Comparison of ENCODE assay signal across 8 cellular contexts in the genomic region with DNA sequence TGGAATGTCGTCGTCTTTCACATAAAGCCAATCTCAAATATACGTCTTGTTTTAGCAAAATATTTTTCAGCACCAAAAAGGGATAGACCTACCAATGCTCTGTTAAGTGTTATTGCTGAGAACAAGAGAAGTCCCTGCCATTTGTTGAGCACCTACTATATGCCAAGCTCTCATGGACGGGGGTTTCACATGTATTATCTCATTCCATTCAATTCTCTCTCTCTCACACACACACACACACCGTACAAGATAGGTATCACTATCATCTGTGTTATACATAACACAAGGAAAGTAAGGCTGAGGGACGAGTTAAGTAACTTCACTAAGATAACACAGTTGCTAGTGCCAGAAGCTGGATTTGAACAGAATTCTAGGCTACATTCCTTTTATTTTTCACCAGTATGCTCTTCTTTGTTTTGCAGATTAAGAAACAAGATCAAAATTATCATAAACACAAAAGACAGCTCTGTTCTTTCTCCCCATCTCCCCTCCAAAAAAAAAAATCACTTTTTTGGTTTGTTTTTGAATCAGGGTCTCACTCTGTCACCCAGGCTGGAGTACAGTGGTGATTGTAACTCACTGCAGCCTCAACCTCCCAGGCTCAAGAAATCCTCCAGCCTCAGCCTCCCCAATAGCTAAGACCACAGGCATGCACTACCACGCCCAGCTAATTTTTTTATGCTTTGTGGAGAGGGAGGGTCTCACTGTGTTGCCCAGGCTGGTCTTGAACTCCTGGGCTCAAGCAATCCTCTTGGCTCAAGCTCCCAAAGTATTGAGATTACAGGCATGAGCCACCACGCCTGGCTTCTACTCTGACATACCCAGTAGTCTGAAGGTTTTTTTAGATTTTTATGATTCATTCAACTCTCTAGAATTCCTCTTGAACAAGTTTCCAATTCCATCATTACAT. TPM values are rescaled to one million over a fixed set of nuclear protein-coding genes. Genes with fewer than 3 reads are reported as not detected.
DNase-seq lines count a peak whose midpoint lies in the region; ATAC-seq and TF ChIP-seq lines count a peak whose summit lies in the region.

No MANE protein-coding gene starts in this region.

- POLR2A ChIA-PET in activated B cell treated with CpG ODN at 0.5 μM for 24 hours (lab: Charles Lee), result interaction anchor here (0.6 to 1.5 kb wide), 3 partner anchors 11 to 61 kb away, joined by 3 to 9 read pairs (median 5); no protein-coding TSS in a partner anchor

- DNase-seq in T-helper 1 cell, result no peak
- DNase-seq in activated B cell treated with CpG ODN at 0.5 μM for 24 hours, result no peak
- no peak for DNase-seq in foreskin fibroblast
- no peak for DNase-seq in stimulated activated effector memory CD8-positive, alpha-beta T cell treated with anti-CD3 and anti-CD28 coated beads, Interleukin-12 subunit alpha, Interleukin-12 subunit beta, amount 100 ng/mL, for 72 hours (ENCODE audit: low spot score in 2 of 2)
- DNase-seq in HT-29 (ENCODE audit: low spot score), result no peak
- DNase-seq in NCI-H774 (lab: John Stamatoyannopoulos, UW), result no peak

- peaks cover 5% of the 10 kb centered on the region for H3K36me3 Mint-ChIP-seq in T-helper 1 cell treated with Interleukin-12 subunit alpha and Interleukin-12 subunit beta and Interleukin-4 antibody, amounts not matched to agents 30 μg/mL and 1 μg/mL, for 36 hours (ENCODE audit: low read depth)
- H3K36me3 Mint-ChIP-seq in activated B cell treated with CpG ODN at 0.5 μM for 24 hours (ENCODE audit: low read depth), result peaks cover 8% of the 10 kb centered on the region
- peaks cover 13% of the 10 kb centered on the region for H3K36me3 Mint-ChIP-seq in stimulated activated effector memory CD8-positive, alpha-beta T cell treated with anti-CD3 and anti-CD28 coated beads, Interleukin-12 subunit alpha, Interleukin-12 subunit beta, amount 100 ng/mL, for 72 hours

- no peak for TF ChIP-seq CTCF in activated B cell treated with CpG ODN at 0.5 μM for 24 hours (IDR thresholded peaks at IDR 0.05)
- TF ChIP-seq CTCF in foreskin fibroblast (IDR thresholded peaks at IDR 0.05; ENCODE audit: low read depth, low read length), result no peak

- ATAC-seq in activated B cell treated with CpG ODN at 0.5 μM for 24 hours (ENCODE audit: low read depth), result no peak
- no peak for ATAC-seq in stimulated activated effector memory CD8-positive, alpha-beta T cell treated with anti-CD3 and anti-CD28 coated beads, Interleukin-12 subunit alpha, Interleukin-12 subunit beta, amount 100 ng/mL, for 72 hours
- ATAC-seq in GM21381 (IDR thresholded peaks at IDR 0.05; ENCODE audit: unreplicated experiment), result no peak

- peak overlapping the region; percentile 96 for H3K4me3 Mint-ChIP-seq in T-helper 1 cell treated with Interleukin-12 subunit alpha and Interleukin-12 subunit beta and Interleukin-4 antibody, amounts not matched to agents 30 μg/mL and 1 μg/mL, for 36 hours
- H3K4me3 Mint-ChIP-seq in activated B cell treated with CpG ODN at 0.5 μM for 24 hours, result peak overlapping the region; percentile 98
- peak overlapping the region; percentile 94 for H3K4me3 Mint-ChIP-seq in stimulated activated effector memory CD8-positive, alpha-beta T cell treated with anti-CD3 and anti-CD28 coated beads, Interleukin-12 subunit alpha, Interleukin-12 subunit beta, amount 100 ng/mL, for 72 hours

- H3K27me3 Mint-ChIP-seq in T-helper 1 cell treated with Interleukin-12 subunit alpha and Interleukin-12 subunit beta and Interleukin-4 antibody, amounts not matched to agents 30 μg/mL and 1 μg/mL, for 36 hours (ENCODE audit: low read depth), result peaks cover 4% of the 10 kb centered on the region
- H3K27me3 Mint-ChIP-seq in activated B cell treated with CpG ODN at 0.5 μM for 24 hours, result no peaks in the 10 kb centered on the region

- peak overlapping the region; percentile 83 to 84 for H3K4me3 ChIP-seq in foreskin fibroblast (ENCODE audit: low read depth in 1 of 2, low read length in 2 of 2)

- no peaks in the 10 kb centered on the region for H3K9me3 Mint-ChIP-seq in T-helper 1 cell treated with Interleukin-12 subunit alpha and Interleukin-12 subunit beta and Interleukin-4 antibody, amounts not matched to agents 30 μg/mL and 1 μg/mL, for 36 hours
- no peaks in the 10 kb centered on the region for H3K9me3 Mint-ChIP-seq in activated B cell treated with CpG ODN at 0.5 μM for 24 hours
- no peaks in the 10 kb centered on the region for H3K9me3 Mint-ChIP-seq in stimulated activated effector memory CD8-positive, alpha-beta T cell treated with anti-CD3 and anti-CD28 coated beads, Interleukin-12 subunit alpha, Interleukin-12 subunit beta, amount 100 ng/mL, for 72 hours

- intact Hi-C loops in activated B cell treated with CpG ODN at 0.5 μM for 24 hours (cut with micrococcal nuclease), result loop anchor here (1.0 to 5.0 kb wide), 3 partner anchors 27 to 89 kb away; no protein-coding TSS in a partner anchor

- CTCF ChIA-PET in activated B cell treated with CpG ODN at 0.5 μM for 24 hours (lab: Charles Lee), result interaction anchor here (1.0 to 2.3 kb wide), 2 partner anchors 37 to 41 kb away, joined by 3 to 5 read pairs; no protein-coding TSS in a partner anchor

- no peak overlapping the region for H3K27ac Mint-ChIP-seq in T-helper 1 cell treated with Interleukin-12 subunit alpha and Interleukin-12 subunit beta and Interleukin-4 antibody, amounts not matched to agents 30 μg/mL and 1 μg/mL, for 36 hours
- no peak overlapping the region for H3K27ac Mint-ChIP-seq in activated B cell treated with CpG ODN at 0.5 μM for 24 hours
- peak overlapping the region; percentile 95 for H3K27ac Mint-ChIP-seq in stimulated activated effector memory CD8-positive, alpha-beta T cell treated with anti-CD3 and anti-CD28 coated beads, Interleukin-12 subunit alpha, Interleukin-12 subunit beta, amount 100 ng/mL, for 72 hours

- peaks cover 34% of the 10 kb centered on the region for H3K4me1 Mint-ChIP-seq in T-helper 1 cell treated with Interleukin-12 subunit alpha and Interleukin-12 subunit beta and Interleukin-4 antibody, amounts not matched to agents 30 μg/mL and 1 μg/mL, for 36 hours (ENCODE audit: low read depth)
- H3K4me1 Mint-ChIP-seq in activated B cell treated with CpG ODN at 0.5 μM for 24 hours, result peaks cover 47% of the 10 kb centered on the region
- peaks cover 45% of the 10 kb centered on the region for H3K4me1 Mint-ChIP-seq in stimulated activated effector memory CD8-positive, alpha-beta T cell treated with anti-CD3 and anti-CD28 coated beads, Interleukin-12 subunit alpha, Interleukin-12 subunit beta, amount 100 ng/mL, for 72 hours

RNA-seq across cellular contexts. Expression of a gene that starts 1.0 kb away (rescaled TPM):
- 7.9 and 9.0 TPM in 2 replicates for total RNA-seq in activated B cell treated with CpG ODN at 0.5 μM for 24 hours
- 29.7 and 35.4 TPM in 2 replicates for total RNA-seq in HT-29 (2014; rRNA removed; shearing (Covaris generic))
